1 cellular context compared by ENCODE assay signal in genomic region chr2:9003616-9004337, GRCh38.
TF ChIP-seq lines count a peak whose summit lies in the region.

TSS of gene MBOAT2 (minus strand) at chr2:9003684. CDS start at chr2:9003614, 70 bp downstream.

TF ChIP-seq in SK-N-SH treated with all-trans-retinoic acid at 6 μM for 48 hours, 23 proteins besides CTCF, POLR2A, EP300 and RAD21 (continued from another document):
- no peak for TF ChIP-seq CSRNP3 (CRISPR knock-in tag; IDR thresholded peaks at IDR 0.05)
- no peak for TF ChIP-seq ZC3H10 (CRISPR knock-in tag; IDR thresholded peaks at IDR 0.05)
- TF ChIP-seq ZNF565 (CRISPR knock-in tag; conservative IDR thresholded peaks at IDR 0.05; ENCODE audit: low read depth) = peak; percentile 61; the same call in 1 of the 2 replicates
- TF ChIP-seq SNAI2 (CRISPR knock-in tag; IDR thresholded peaks at IDR 0.05) = peak; percentile 63; the same call in 1 of the 2 replicates
- no peak for TF ChIP-seq ZNF8 (CRISPR knock-in tag; IDR thresholded peaks at IDR 0.05)
- no peak for TF ChIP-seq ZFP3 (CRISPR knock-in tag; IDR thresholded peaks at IDR 0.05)
- no peak for TF ChIP-seq POU6F1 (CRISPR knock-in tag; IDR thresholded peaks at IDR 0.05; ENCODE audit: borderline replicate concordance, low read depth)
- TF ChIP-seq ESRRG (CRISPR knock-in tag; IDR thresholded peaks at IDR 0.05) = no peak
- no peak for TF ChIP-seq TOX (CRISPR knock-in tag; IDR thresholded peaks at IDR 0.05; ENCODE audit: borderline replicate concordance)
- no peak for TF ChIP-seq PPARA (CRISPR knock-in tag; IDR thresholded peaks at IDR 0.05; ENCODE audit: borderline replicate concordance)
- no peak for TF ChIP-seq BACH2 (CRISPR knock-in tag; IDR thresholded peaks at IDR 0.05; ENCODE audit: borderline replicate concordance)
- TF ChIP-seq PATZ1 (CRISPR knock-in tag; IDR thresholded peaks at IDR 0.05; ENCODE audit: borderline replicate concordance) = no peak
- no peak for TF ChIP-seq TCF4 (CRISPR knock-in tag; IDR thresholded peaks at IDR 0.05; ENCODE audit: borderline replicate concordance)
- no peak for TF ChIP-seq ARNTL (CRISPR knock-in tag; IDR thresholded peaks at IDR 0.05; ENCODE audit: borderline replicate concordance, low read depth)
- TF ChIP-seq CSDC2 (CRISPR knock-in tag; IDR thresholded peaks at IDR 0.05) = no peak
- TF ChIP-seq ZFP30 (CRISPR knock-in tag; IDR thresholded peaks at IDR 0.05) = no peak; the same call in 1 of the 2 replicates
- 0 out of 2 replicates have a peak, but pooled peaks have one; percentile 40 for TF ChIP-seq ZNF70 (CRISPR knock-in tag; IDR thresholded peaks at IDR 0.05)
- TF ChIP-seq ISL1 (CRISPR knock-in tag; IDR thresholded peaks at IDR 0.05) = no peak
- TF ChIP-seq CREB5 (CRISPR knock-in tag; IDR thresholded peaks at IDR 0.05; ENCODE audit: low read depth) = no peak
- no peak for TF ChIP-seq RARB (CRISPR knock-in tag; IDR thresholded peaks at IDR 0.05)
